Comparison of ENCODE assay signal across 1 cellular context in the genomic region with DNA sequence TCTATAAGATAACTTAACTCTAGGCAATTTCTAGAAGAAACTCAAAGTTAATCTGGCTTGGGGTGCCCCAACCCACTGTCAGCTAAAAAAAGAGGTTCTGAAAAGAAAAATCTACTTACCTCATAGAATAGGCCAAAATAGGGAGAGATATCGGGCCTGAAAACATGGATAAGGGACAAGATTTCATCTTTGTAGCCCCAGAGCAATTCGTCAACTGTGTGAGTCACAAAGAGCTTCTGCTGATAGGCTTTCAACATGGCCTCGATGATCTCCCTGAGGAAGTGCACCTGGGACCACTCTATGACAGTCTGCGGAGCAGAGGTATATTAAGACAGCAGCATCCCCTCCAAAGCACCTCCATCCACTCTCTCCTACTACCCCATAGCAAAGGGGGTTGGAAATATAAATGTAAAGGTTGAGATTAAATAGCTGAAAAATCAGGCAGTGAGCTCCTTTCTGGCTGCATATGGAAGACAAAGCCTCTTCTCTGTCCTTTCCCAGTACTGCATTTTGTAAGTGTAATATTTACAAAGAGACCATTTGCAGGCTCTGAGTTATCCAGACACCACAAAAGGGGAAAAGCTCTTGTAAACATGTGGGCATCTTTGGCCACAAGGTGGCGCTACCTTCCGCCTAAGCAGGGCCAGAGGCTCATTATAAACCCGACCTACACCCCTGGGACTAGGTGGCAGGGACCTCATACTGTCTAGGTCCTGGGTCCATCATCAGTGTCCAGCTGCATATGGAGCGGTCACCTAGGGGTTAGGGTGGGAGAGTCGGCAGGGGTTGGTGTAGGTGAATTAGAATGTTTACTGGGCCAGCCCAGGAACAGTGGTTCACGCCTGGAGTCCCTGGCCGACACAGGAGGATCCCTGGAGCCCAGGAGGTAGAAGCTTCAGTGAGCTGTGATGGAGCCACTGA.
TF ChIP-seq lines count a peak whose summit lies in the region.

No MANE protein-coding gene starts in this region.

TF ChIP-seq in HepG2, 621 proteins besides CTCF, POLR2A, EP300 and RAD21 (continued from another document):
- TF ChIP-seq YEATS4 (CRISPR knock-in tag; IDR thresholded peaks at IDR 0.05; ENCODE audit: borderline replicate concordance), result no peak
